Comparison of ENCODE assay signal across 1 cellular context in genomic region chr7:54758702-54759665, GRCh38.
A peak's percentile ranks its signal among the peaks of the same experiment; 100 is the strongest.
TF ChIP-seq lines count a peak whose summit lies in the region.

SEC61G (minus strand) TSS chr7:54759211; CDS start chr7:54757588, 1,623 bp downstream.

TF ChIP-seq in HepG2, 621 proteins besides CTCF, POLR2A, EP300 and RAD21 (continued from another document and continues in another):
- no peak for TF ChIP-seq TRIM22 (IDR thresholded peaks at IDR 0.05)
- no peak for TF ChIP-seq MLXIP (CRISPR knock-in tag; IDR thresholded peaks at IDR 0.05; ENCODE audit: borderline replicate concordance)
- no peak for TF ChIP-seq NR3C1 (CRISPR knock-in tag; IDR thresholded peaks at IDR 0.05)
- TF ChIP-seq ZNF644 (CRISPR knock-in tag; IDR thresholded peaks at IDR 0.05; ENCODE audit: low read depth): no peak
- TF ChIP-seq ZBTB40 (IDR thresholded peaks at IDR 0.05): peak; percentile 77
- TF ChIP-seq ZBTB40 (CRISPR knock-in tag; IDR thresholded peaks at IDR 0.05): peak; percentile 69; the same call in 1 of the 2 replicates
- no peak for TF ChIP-seq ZNF740 (CRISPR knock-in tag; IDR thresholded peaks at IDR 0.05)
- TF ChIP-seq ATM (IDR thresholded peaks at IDR 0.05; ENCODE audit: borderline replicate concordance): no peak
- TF ChIP-seq CREB1 (IDR thresholded peaks at IDR 0.05): peak; percentile 43; the same call in 1 of the 2 replicates
- peak; percentile 82 for TF ChIP-seq CREB1 (CRISPR knock-in tag; IDR thresholded peaks at IDR 0.05)
- no peak for TF ChIP-seq PBX3 (CRISPR knock-in tag; IDR thresholded peaks at IDR 0.05; ENCODE audit: borderline replicate concordance)
- TF ChIP-seq NFYB (CRISPR knock-in tag; IDR thresholded peaks at IDR 0.05): peak; percentile 92
- TF ChIP-seq ZNF34 (CRISPR knock-in tag; IDR thresholded peaks at IDR 0.05; ENCODE audit: borderline replicate concordance): no peak
- TF ChIP-seq HES4 (CRISPR knock-in tag; IDR thresholded peaks at IDR 0.05; ENCODE audit: borderline replicate concordance): no peak; the same call in 1 of the 2 replicates
- TF ChIP-seq CBFB (CRISPR knock-in tag; IDR thresholded peaks at IDR 0.05): 0 out of 2 replicates have a peak, but pooled peaks have one; percentile 35
- peak; percentile 96 for TF ChIP-seq POLR2AphosphoS5 (IDR thresholded peaks at IDR 0.05; ENCODE audit: low read depth, low read length)
- TF ChIP-seq MTF1 (CRISPR knock-in tag; IDR thresholded peaks at IDR 0.05): no peak
- no peak for TF ChIP-seq MATR3 (CRISPR knock-in tag; IDR thresholded peaks at IDR 0.05)
- 0 out of 2 replicates have a peak, but pooled peaks have one; percentile 6 for TF ChIP-seq MLX (CRISPR knock-in tag; IDR thresholded peaks at IDR 0.05)
- no peak for TF ChIP-seq ZNF232 (CRISPR knock-in tag; IDR thresholded peaks at IDR 0.05; ENCODE audit: borderline replicate concordance)
- peak; percentile 95 for TF ChIP-seq POLR2G (IDR thresholded peaks at IDR 0.05; ENCODE audit: low read depth, low read length)
- no peak for TF ChIP-seq RFX5 (IDR thresholded peaks at IDR 0.05; ENCODE audit: low read depth, low read length)
- TF ChIP-seq PHF20 (CRISPR knock-in tag; IDR thresholded peaks at IDR 0.05): peak; percentile 84
- peak; percentile 42; the same call in 1 of the 2 replicates for TF ChIP-seq SP4 (CRISPR knock-in tag; IDR thresholded peaks at IDR 0.05)
- TF ChIP-seq ZSCAN31 (CRISPR knock-in tag; IDR thresholded peaks at IDR 0.05; ENCODE audit: low read depth): no peak; the same call in 1 of the 2 replicates
- no peak for TF ChIP-seq USF2 (IDR thresholded peaks at IDR 0.05; ENCODE audit: low read depth, low read length)
- no peak; the same call in 1 of the 2 replicates for TF ChIP-seq USF2 (CRISPR knock-in tag; IDR thresholded peaks at IDR 0.05; ENCODE audit: borderline replicate concordance)
- TF ChIP-seq ZNF280D (CRISPR knock-in tag; IDR thresholded peaks at IDR 0.05): peak; percentile 72
- peak; percentile 51; the same call in 1 of the 2 replicates for TF ChIP-seq ZSCAN9 (CRISPR knock-in tag; IDR thresholded peaks at IDR 0.05; ENCODE audit: borderline replicate concordance)
- TF ChIP-seq KDM5A (IDR thresholded peaks at IDR 0.05; ENCODE audit: borderline replicate concordance, low read length): 0 out of 2 replicates have a peak, but pooled peaks have one; percentile 17
- peak; percentile 93; the same call in 1 of the 2 replicates for TF ChIP-seq NRL (CRISPR knock-in tag; IDR thresholded peaks at IDR 0.05; ENCODE audit: borderline replicate concordance)
- no peak for TF ChIP-seq FOXC1 (CRISPR knock-in tag; IDR thresholded peaks at IDR 0.05; ENCODE audit: borderline replicate concordance)
- no peak for TF ChIP-seq TRIM24 (CRISPR knock-in tag; IDR thresholded peaks at IDR 0.05)
- TF ChIP-seq ZNF720 (CRISPR knock-in tag; IDR thresholded peaks at IDR 0.05): no peak
- peak; percentile 55; the same call in 1 of the 2 replicates for TF ChIP-seq HOXA5 (CRISPR knock-in tag; IDR thresholded peaks at IDR 0.05)
- TF ChIP-seq ZNF362 (CRISPR knock-in tag; IDR thresholded peaks at IDR 0.05; ENCODE audit: borderline replicate concordance): peak; percentile 70; the same call in 1 of the 2 replicates
- TF ChIP-seq PHF21A (CRISPR knock-in tag; IDR thresholded peaks at IDR 0.05): peak; percentile 80; the same call in 1 of the 2 replicates
